ENCODE assay signal across 2 cellular contexts in genomic region chr5:113493446-113493845, GRCh38.
A peak's percentile ranks its signal among the peaks of the same experiment; 100 is the strongest.
TF ChIP-seq lines count a peak whose summit lies in the region.

No MANE protein-coding gene starts in this region.

TF ChIP-seq in HepG2, 621 proteins besides CTCF, POLR2A, EP300 and RAD21:
- peak; percentile 28 to 66; a peak in 3 of 4 replicates for TF ChIP-seq MAFK (conservative IDR thresholded peaks at IDR 0.05 in 1 of 2, IDR thresholded peaks at IDR 0.05 in 1 of 2; ENCODE audit: low read length in 2 of 2)
- no peak for TF ChIP-seq ZC3H13 (CRISPR knock-in tag; IDR thresholded peaks at IDR 0.05)
- no peak for TF ChIP-seq ZNF629 (CRISPR knock-in tag; conservative IDR thresholded peaks at IDR 0.05)
- TF ChIP-seq PAWR (CRISPR knock-in tag; IDR thresholded peaks at IDR 0.05; ENCODE audit: borderline replicate concordance), result no peak
- no peak for TF ChIP-seq ZSCAN25 (CRISPR knock-in tag; IDR thresholded peaks at IDR 0.05)
- TF ChIP-seq MAFF (IDR thresholded peaks at IDR 0.05; ENCODE audit: low read depth, low read length), result peak; percentile 56; the same call in 1 of the 2 replicates
- TF ChIP-seq TEAD3 (CRISPR knock-in tag; optimal IDR thresholded peaks at IDR 0.05; ENCODE audit: borderline replicate concordance), result no peak

TF ChIP-seq in K562, 482 proteins besides CTCF, POLR2A, EP300 and RAD21:
- no peak for TF ChIP-seq MBD2 (IDR thresholded peaks at IDR 0.05; ENCODE audit: borderline replicate concordance, low read depth)
- TF ChIP-seq NFE2L1 (tag; IDR thresholded peaks at IDR 0.05; ENCODE audit: borderline replicate concordance, low read depth), result no peak
- no peak for TF ChIP-seq ZNF764 (CRISPR knock-in tag; IDR thresholded peaks at IDR 0.05; ENCODE audit: low read depth)
- no peak for TF ChIP-seq ZNF445 (CRISPR knock-in tag; IDR thresholded peaks at IDR 0.05; ENCODE audit: low read depth)
- peak; percentile 11; the same call in 1 of the 2 replicates for TF ChIP-seq MAFF (IDR thresholded peaks at IDR 0.05; ENCODE audit: low read length)
- peak; percentile 43; the same call in 1 of the 2 replicates for TF ChIP-seq ZNF316 (IDR thresholded peaks at IDR 0.05)
- TF ChIP-seq CSDE1 (IDR thresholded peaks at IDR 0.05), result no peak
- no peak for TF ChIP-seq KLF10 (CRISPR knock-in tag; IDR thresholded peaks at IDR 0.05)
- TF ChIP-seq C11orf30 (IDR thresholded peaks at IDR 0.05; ENCODE audit: low read depth), result peak; percentile 21; the same call in 1 of the 2 replicates
- TF ChIP-seq SNIP1 (IDR thresholded peaks at IDR 0.05; ENCODE audit: low read depth), result no peak
- no peak for TF ChIP-seq ESRRB (CRISPR knock-in tag; IDR thresholded peaks at IDR 0.05; ENCODE audit: borderline replicate concordance)
- TF ChIP-seq ZNF740 (CRISPR knock-in tag; IDR thresholded peaks at IDR 0.05), result no peak
- TF ChIP-seq ZNF740 (tag; IDR thresholded peaks at IDR 0.05), result no peak
